ENCODE assay signal across 18 cellular contexts in the genomic region with DNA sequence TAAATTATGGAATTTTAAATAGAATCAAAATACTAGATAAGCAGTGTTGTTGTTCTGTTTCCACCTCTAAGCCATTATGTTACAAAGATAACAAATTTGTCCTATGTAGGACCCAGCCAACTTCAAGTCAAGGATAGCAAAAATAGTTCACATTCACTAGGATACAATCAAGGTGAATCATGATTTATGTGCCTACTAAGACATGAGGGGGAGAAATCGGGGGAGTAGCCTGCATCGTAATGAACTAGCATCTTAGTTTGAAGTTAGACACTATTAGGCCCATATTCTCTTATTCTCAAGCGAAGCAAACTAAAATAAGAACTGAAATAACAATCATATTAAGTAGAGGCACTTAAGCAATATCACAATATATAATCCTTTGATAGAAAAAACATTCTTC.
"Had no signal": no experiment of that assay in that cellular context is flagged by ENCODE, and none has a peak within 500 bp of the region (broad histone marks: within the 10 kb centered on the region; RNA-seq: fewer than 3 reads in every experiment).

No MANE protein-coding gene starts in this region.

- H3K27ac ChIP-seq: coronary artery, dorsolateral prefrontal cortex, esophagus muscularis mucosa, foreskin keratinocyte, gastroesophageal sphincter, heart right ventricle, left ventricle myocardium inferior, lower lobe of right lung had no signal

- DNase-seq: dermis blood vessel endothelial cell; dorsolateral prefrontal cortex; effector CD4-positive, alpha-beta T cell; effector memory CD4-positive, alpha-beta T cell; foreskin keratinocyte; heart right ventricle; hippocampal formation; left cardiac atrium; left ventricle myocardium inferior; lower lobe of right lung; mesenchymal stem cell; mucosa of descending colon; naive B cell; naive thymus-derived CD8-positive, alpha-beta T cell had no signal

- ATAC-seq: foreskin keratinocyte; gastroesophageal sphincter; heart right ventricle; left cardiac atrium; left lobe of liver; lower lobe of right lung; mucosa of descending colon; naive thymus-derived CD8-positive, alpha-beta T cell had no signal
